Comparison of ENCODE assay signal across 1 cellular context in genomic region chr4:108650212-108651067, GRCh38.
A peak's percentile ranks its signal among the peaks of the same experiment; 100 is the strongest.
TF ChIP-seq lines count a peak whose summit lies in the region.

OSTC (plus strand) TSS chr4:108650599; CDS start chr4:108650656, 57 bp downstream.

TF ChIP-seq in HepG2, 621 proteins besides CTCF, POLR2A, EP300 and RAD21 (continued from another document and continues in another):
- TF ChIP-seq, protein P1, sequence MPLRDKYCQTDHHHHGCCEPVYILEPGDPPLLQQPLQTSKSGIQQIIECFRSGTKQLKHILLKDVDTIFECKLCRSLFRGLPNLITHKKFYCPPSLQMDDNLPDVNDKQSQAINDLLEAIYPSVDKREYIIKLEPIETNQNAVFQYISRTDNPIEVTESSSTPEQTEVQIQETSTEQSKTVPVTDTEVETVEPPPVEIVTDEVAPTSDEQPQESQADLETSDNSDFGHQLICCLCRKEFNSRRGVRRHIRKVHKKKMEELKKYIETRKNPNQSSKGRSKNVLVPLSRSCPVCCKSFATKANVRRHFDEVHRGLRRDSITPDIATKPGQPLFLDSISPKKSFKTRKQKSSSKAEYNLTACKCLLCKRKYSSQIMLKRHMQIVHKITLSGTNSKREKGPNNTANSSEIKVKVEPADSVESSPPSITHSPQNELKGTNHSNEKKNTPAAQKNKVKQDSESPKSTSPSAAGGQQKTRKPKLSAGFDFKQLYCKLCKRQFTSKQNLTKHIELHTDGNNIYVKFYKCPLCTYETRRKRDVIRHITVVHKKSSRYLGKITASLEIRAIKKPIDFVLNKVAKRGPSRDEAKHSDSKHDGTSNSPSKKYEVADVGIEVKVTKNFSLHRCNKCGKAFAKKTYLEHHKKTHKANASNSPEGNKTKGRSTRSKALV (CRISPR knock-in tag; IDR thresholded peaks at IDR 0.05), result 0 out of 2 replicates have a peak, but pooled peaks have one; percentile 50
- TF ChIP-seq, protein P2, sequence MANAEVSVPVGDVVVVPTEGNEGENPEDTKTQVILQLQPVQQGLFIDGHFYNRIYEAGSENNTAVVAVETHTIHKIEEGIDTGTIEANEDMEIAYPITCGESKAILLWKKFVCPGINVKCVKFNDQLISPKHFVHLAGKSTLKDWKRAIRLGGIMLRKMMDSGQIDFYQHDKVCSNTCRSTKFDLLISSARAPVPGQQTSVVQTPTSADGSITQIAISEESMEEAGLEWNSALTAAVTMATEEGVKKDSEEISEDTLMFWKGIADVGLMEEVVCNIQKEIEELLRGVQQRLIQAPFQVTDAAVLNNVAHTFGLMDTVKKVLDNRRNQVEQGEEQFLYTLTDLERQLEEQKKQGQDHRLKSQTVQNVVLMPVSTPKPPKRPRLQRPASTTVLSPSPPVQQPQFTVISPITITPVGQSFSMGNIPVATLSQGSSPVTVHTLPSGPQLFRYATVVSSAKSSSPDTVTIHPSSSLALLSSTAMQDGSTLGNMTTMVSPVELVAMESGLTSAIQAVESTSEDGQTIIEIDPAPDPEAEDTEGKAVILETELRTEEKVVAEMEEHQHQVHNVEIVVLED (CRISPR knock-in tag; IDR thresholded peaks at IDR 0.05; ENCODE audit: borderline replicate concordance), result peak; percentile 33; the same call in 1 of the 2 replicates
- no peak for TF ChIP-seq KAT2B (IDR thresholded peaks at IDR 0.05; ENCODE audit: borderline replicate concordance, low read depth, low read length)
- TF ChIP-seq ZBTB3 (CRISPR knock-in tag; IDR thresholded peaks at IDR 0.05; ENCODE audit: borderline replicate concordance, low read depth), result no peak
- TF ChIP-seq MED1 (CRISPR knock-in tag; IDR thresholded peaks at IDR 0.05), result peak; percentile 64; the same call in 1 of the 2 replicates
- TF ChIP-seq ZNF781 (CRISPR knock-in tag; IDR thresholded peaks at IDR 0.05; ENCODE audit: borderline replicate concordance, not compliant biosample characterization), result no peak
- TF ChIP-seq PAF1 (CRISPR knock-in tag; IDR thresholded peaks at IDR 0.05), result no peak
- TF ChIP-seq ZBTB26 (CRISPR knock-in tag; IDR thresholded peaks at IDR 0.05; ENCODE audit: borderline replicate concordance), result no peak
- peak; percentile 86 for TF ChIP-seq POLR2AphosphoS5 (IDR thresholded peaks at IDR 0.05; ENCODE audit: low read depth, low read length)
- 0 out of 2 replicates have a peak, but pooled peaks have one; percentile 23 for TF ChIP-seq MYPOP (CRISPR knock-in tag; IDR thresholded peaks at IDR 0.05)
- TF ChIP-seq NR3C1 (CRISPR knock-in tag; IDR thresholded peaks at IDR 0.05), result no peak
- peak; percentile 77 for TF ChIP-seq BORCS8-MEF2B (CRISPR knock-in tag; IDR thresholded peaks at IDR 0.05)
- TF ChIP-seq, protein P3, sequence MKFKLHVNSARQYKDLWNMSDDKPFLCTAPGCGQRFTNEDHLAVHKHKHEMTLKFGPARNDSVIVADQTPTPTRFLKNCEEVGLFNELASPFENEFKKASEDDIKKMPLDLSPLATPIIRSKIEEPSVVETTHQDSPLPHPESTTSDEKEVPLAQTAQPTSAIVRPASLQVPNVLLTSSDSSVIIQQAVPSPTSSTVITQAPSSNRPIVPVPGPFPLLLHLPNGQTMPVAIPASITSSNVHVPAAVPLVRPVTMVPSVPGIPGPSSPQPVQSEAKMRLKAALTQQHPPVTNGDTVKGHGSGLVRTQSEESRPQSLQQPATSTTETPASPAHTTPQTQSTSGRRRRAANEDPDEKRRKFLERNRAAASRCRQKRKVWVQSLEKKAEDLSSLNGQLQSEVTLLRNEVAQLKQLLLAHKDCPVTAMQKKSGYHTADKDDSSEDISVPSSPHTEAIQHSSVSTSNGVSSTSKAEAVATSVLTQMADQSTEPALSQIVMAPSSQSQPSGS (CRISPR knock-in tag; IDR thresholded peaks at IDR 0.05), result no peak
- peak; percentile 33; the same call in 1 of the 2 replicates for TF ChIP-seq NCOA1 (CRISPR knock-in tag; IDR thresholded peaks at IDR 0.05)
- no peak for TF ChIP-seq ZNF24 (IDR thresholded peaks at IDR 0.05)
- TF ChIP-seq ZNF331 (CRISPR knock-in tag; IDR thresholded peaks at IDR 0.05), result no peak
- TF ChIP-seq ZSCAN5A (CRISPR knock-in tag; IDR thresholded peaks at IDR 0.05; ENCODE audit: borderline replicate concordance), result peak; percentile 74; the same call in 1 of the 2 replicates
- TF ChIP-seq HBP1 (CRISPR knock-in tag; IDR thresholded peaks at IDR 0.05; ENCODE audit: low read depth), result peak; percentile 76; the same call in 1 of the 2 replicates
- TF ChIP-seq TIGD3 (CRISPR knock-in tag; IDR thresholded peaks at IDR 0.05; ENCODE audit: borderline replicate concordance), result no peak
- TF ChIP-seq ZHX1 (CRISPR knock-in tag; IDR thresholded peaks at IDR 0.05; ENCODE audit: low read depth), result no peak
- TF ChIP-seq PHB2 (IDR thresholded peaks at IDR 0.05; ENCODE audit: partially characterized antibody), result no peak
- peak; percentile 53; the same call in 1 of the 2 replicates for TF ChIP-seq MTA1 (CRISPR knock-in tag; IDR thresholded peaks at IDR 0.05; ENCODE audit: borderline replicate concordance)
- TF ChIP-seq HNRNPUL1 (IDR thresholded peaks at IDR 0.05; ENCODE audit: low read depth, low read length), result no peak
- peak; percentile 83; the same call in 1 of the 2 replicates for TF ChIP-seq ZNF580 (CRISPR knock-in tag; IDR thresholded peaks at IDR 0.05; ENCODE audit: borderline replicate concordance, low read depth)
- peak; percentile 48; the same call in 1 of the 2 replicates for TF ChIP-seq HIVEP1 (CRISPR knock-in tag; IDR thresholded peaks at IDR 0.05)
- no peak for TF ChIP-seq ZNF841 (CRISPR knock-in tag; IDR thresholded peaks at IDR 0.05; ENCODE audit: borderline replicate concordance)
- peak; percentile 63; the same call in 1 of the 2 replicates for TF ChIP-seq TGIF2 (CRISPR knock-in tag; IDR thresholded peaks at IDR 0.05)
- 0 out of 2 replicates have a peak, but pooled peaks have one; percentile 45 for TF ChIP-seq RFXAP (CRISPR knock-in tag; IDR thresholded peaks at IDR 0.05; ENCODE audit: borderline replicate concordance)
- no peak for TF ChIP-seq TEAD2 (CRISPR knock-in tag; IDR thresholded peaks at IDR 0.05)
- TF ChIP-seq, protein P4, sequence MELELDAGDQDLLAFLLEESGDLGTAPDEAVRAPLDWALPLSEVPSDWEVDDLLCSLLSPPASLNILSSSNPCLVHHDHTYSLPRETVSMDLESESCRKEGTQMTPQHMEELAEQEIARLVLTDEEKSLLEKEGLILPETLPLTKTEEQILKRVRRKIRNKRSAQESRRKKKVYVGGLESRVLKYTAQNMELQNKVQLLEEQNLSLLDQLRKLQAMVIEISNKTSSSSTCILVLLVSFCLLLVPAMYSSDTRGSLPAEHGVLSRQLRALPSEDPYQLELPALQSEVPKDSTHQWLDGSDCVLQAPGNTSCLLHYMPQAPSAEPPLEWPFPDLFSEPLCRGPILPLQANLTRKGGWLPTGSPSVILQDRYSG (CRISPR knock-in tag; IDR thresholded peaks at IDR 0.05), result 0 out of 2 replicates have a peak, but pooled peaks have one; percentile 47
- TF ChIP-seq ARID3A (IDR thresholded peaks at IDR 0.05; ENCODE audit: low read depth, low read length), result 0 out of 2 replicates have a peak, but pooled peaks have one; percentile 14
- 0 out of 2 replicates have a peak, but pooled peaks have one; percentile 14 for TF ChIP-seq PPARG (CRISPR knock-in tag; conservative IDR thresholded peaks at IDR 0.05)
- no peak for TF ChIP-seq ZNF639 (CRISPR knock-in tag; conservative IDR thresholded peaks at IDR 0.05)
- peak; percentile 94 for TF ChIP-seq MYC (CRISPR knock-in tag; IDR thresholded peaks at IDR 0.05; ENCODE audit: borderline replicate concordance)
- peak; percentile 28 for TF ChIP-seq RBM39 (IDR thresholded peaks at IDR 0.05; ENCODE audit: low read depth, low read length, poor library complexity, severe bottlenecking)
- 0 out of 2 replicates have a peak, but pooled peaks have one; percentile 26 for TF ChIP-seq ZSCAN9 (CRISPR knock-in tag; IDR thresholded peaks at IDR 0.05; ENCODE audit: borderline replicate concordance)
